ENCODE assay signal across 23 cellular contexts in the genomic region with DNA sequence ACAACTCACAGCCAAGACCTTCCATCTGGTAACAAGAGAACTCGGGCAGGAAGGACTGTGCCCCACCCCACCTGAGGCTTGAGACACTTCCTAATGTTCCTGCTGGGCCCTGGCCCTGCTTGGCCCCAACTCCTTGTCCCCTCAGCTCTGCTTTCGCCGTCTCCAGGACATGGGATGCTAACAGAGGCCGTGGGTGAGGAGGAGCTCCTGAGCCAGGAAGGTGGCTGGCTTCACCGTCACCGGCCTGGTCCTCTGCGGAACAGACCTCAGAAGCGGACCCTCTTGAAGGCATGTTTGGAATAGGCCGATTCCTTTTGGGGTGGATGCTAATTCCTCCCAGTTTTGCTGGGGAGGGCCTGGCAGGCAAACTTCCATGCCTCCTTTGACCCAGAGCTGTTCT.
"Had no signal": no experiment of that assay in that cellular context is flagged by ENCODE, and none has a peak within 500 bp of the region (broad histone marks: within the 10 kb centered on the region; RNA-seq: fewer than 3 reads in every experiment).

No MANE protein-coding gene starts in this region.

- DNase-seq: activated B cell treated with CpG ODN at 0.5 μM for 24 hours; activated CD4-positive, alpha-beta T cell treated with anti-CD3 and anti-CD28 coated beads for 36 hours; activated CD4-positive, alpha-beta T cell treated with anti-CD3 and anti-CD28 coated beads, Interleukin-2, amount 50 U/mL, for 1 hour; activated naive CD4-positive, alpha-beta T cell treated with Interleukin-2 at 50 U/mL for 16 hours; activated naive CD8-positive, alpha-beta T cell treated with anti-CD3 and anti-CD28 coated beads, Interleukin-2, amount 50 U/mL, for 24 hours; amniotic stem cell; brain microvascular endothelial cell; MG63; MV-4-11; NCI-H1105; NCI-H1436; NCI-H1694 treated with DMSO at 0.1 percent for 48 hours; NCI-H2081; NCI-H69; NK-92 treated with Interleukin-12 subunit alpha and Interleukin-12 subunit beta, amount 100 ng/mL, for 24 hours; T-cell; T-helper 2 cell; T1000 had no signal

- H3K4me3 ChIP-seq: cardiac muscle cell, MG63, SK-N-MC had no signal

- ATAC-seq: activated naive CD4-positive, alpha-beta T cell treated with anti-CD3 and anti-CD28 coated beads, Interleukin-2, amount 50 U/mL, for 72 hours; activated naive CD8-positive, alpha-beta T cell treated with anti-CD3 and anti-CD28 coated beads, Interleukin-2, amount 50 U/mL, for 24 hours; Panc1; Right ventricle myocardium inferior; T-cell had no signal

- H3K27me3 ChIP-seq: MG63 had no signal

- H3K27ac ChIP-seq: brain microvascular endothelial cell, cardiac muscle cell, SK-N-MC had no signal

- H3K9me3 ChIP-seq: MG63 had no signal

- H3K36me3 ChIP-seq: brain microvascular endothelial cell, cardiac muscle cell, MG63 had no signal
